Comparison of ENCODE assay signal across 12 cellular contexts in genomic region chr12:124539084-124540041, GRCh38. TPM values are rescaled to one million over a fixed set of nuclear protein-coding genes. Genes with fewer than 3 reads are reported as not detected.
DNase-seq lines count a peak whose midpoint lies in the region; ATAC-seq, FAIRE-seq and TF ChIP-seq lines count a peak whose summit lies in the region.
"Had no signal": no experiment of that assay in that cellular context is flagged by ENCODE, and none has a peak within 500 bp of the region (broad histone marks: within the 10 kb centered on the region; RNA-seq: fewer than 3 reads in every experiment).

No MANE protein-coding gene starts in this region.

- TF ChIP-seq EP300 in A549 (IDR thresholded peaks at IDR 0.05), result no peak

- H3K9me3 ChIP-seq in A549, result no peaks in the 10 kb centered on the region
- H3K9me3 ChIP-seq: thoracic aorta had no signal

- H3K36me3 Mint-ChIP-seq in HFFc6 (ENCODE audit: low read depth) (peaks cover 4% of the 10 kb centered on the region; the same call in 1 of the 2 replicates), neural crest cell (ENCODE audit: low read depth) (no peaks in the 10 kb centered on the region)

- TF ChIP-seq POLR2A in A549 (IDR thresholded peaks at IDR 0.05; ENCODE audit: low read length), result no peak

- peak overlapping the region; percentile 23; the same call in 1 of the 3 replicates for H3K4me2 ChIP-seq in A549

- WGBS in A549 (ENCODE audit: missing lambda C conversion rate), result 90% methylated on average over 30 of the region's 37 CpGs

- no peak for TF ChIP-seq CTCF in A549 (IDR thresholded peaks at IDR 0.05)
- no peak for TF ChIP-seq CTCF in HFFc6 (IDR thresholded peaks at IDR 0.05)
- TF ChIP-seq CTCF in coronary artery (IDR thresholded peaks at IDR 0.05), result no peak
- TF ChIP-seq CTCF in neural crest cell (conservative IDR thresholded peaks at IDR 0.05), result no peak

- DNase-seq in A549 (ENCODE audit: low read depth in 1 of 2, low spot score in 1 of 2) (no peak), HFFc6 (no peak), coronary artery (ENCODE audit: low spot score) (no peak), neural crest cell (ENCODE audit: low read depth, low spot score) (no peak), NCI-H1048 (lab: John Stamatoyannopoulos, UW) (no peak), mesenteric fat pad (ENCODE audit: low spot score) (no peak), NCI-H2171 (lab: John Stamatoyannopoulos, UW) (no peak)
- DNase-seq: NCI-H146; stimulated activated CD4-positive, alpha-beta T cell treated with anti-CD3 and anti-CD28 coated beads, Interleukin-1b, Interleukin-23, amount 100 ng/mL, for 48 hours had no signal

- H3K27ac Mint-ChIP-seq in HFFc6 (peak overlapping the region; percentile 44), neural crest cell (ENCODE audit: unreplicated experiment) (peak overlapping the region; percentile 87)

- H3K27ac ChIP-seq in A549 (peak overlapping the region in 1 of 2 experiments; percentile 61; a peak in 3 of 6 replicates), coronary artery (peak overlapping the region in 1 of 2 donors; percentile 56)
- H3K27ac ChIP-seq: thoracic aorta had no signal

- no peak for TF ChIP-seq RAD21 in A549 (conservative IDR thresholded peaks at IDR 0.05 in 1 of 2, IDR thresholded peaks at IDR 0.05 in 1 of 2)

- peaks cover 87% of the 10 kb centered on the region for H3K4me1 ChIP-seq in A549

- CTCF ChIA-PET in A549 (lab: Yijun Ruan, JAX), result interaction anchor here (0.6 to 1.4 kb wide), 4 partner anchors 20 to 232 kb away, joined by 3 to 6 read pairs (median 3); no protein-coding TSS in a partner anchor

- H3K4me1 Mint-ChIP-seq in HFFc6 (ENCODE audit: low read depth), result peaks cover 40% of the 10 kb centered on the region
- peaks cover 33% of the 10 kb centered on the region for H3K4me1 Mint-ChIP-seq in neural crest cell

- H3K27me3 Mint-ChIP-seq in HFFc6 (ENCODE audit: insufficient read depth) (peaks cover 2% of the 10 kb centered on the region; the same call in 1 of the 2 replicates), neural crest cell (ENCODE audit: low read depth) (no peaks in the 10 kb centered on the region)

- POLR2A ChIA-PET in A549 (lab: Yijun Ruan, JAX), result interaction anchor here (1.4 kb wide), 1 partner anchor 20 kb away, joined by 6 read pairs; no protein-coding TSS in a partner anchor

- H3K4me3 ChIP-seq in A549, result no peak overlapping the region
- H3K4me3 ChIP-seq in coronary artery, result peak overlapping the region; percentile 17

- H3K9me3 Mint-ChIP-seq in HFFc6, result no peaks in the 10 kb centered on the region
- no peaks in the 10 kb centered on the region for H3K9me3 Mint-ChIP-seq in neural crest cell

- H3K4me3 Mint-ChIP-seq in HFFc6, result no peak overlapping the region; the same call in 1 of the 2 replicates
- no peak overlapping the region for H3K4me3 Mint-ChIP-seq in neural crest cell

- FAIRE-seq in A549 (lab: Jason Lieb, UNC), result no peak
- FAIRE-seq: TTC549 had no signal

- ATAC-seq in A549 (no peak), GM21381 (IDR thresholded peaks at IDR 0.05; ENCODE audit: unreplicated experiment) (no peak)

TF ChIP-seq in A549, 52 proteins besides CTCF, POLR2A, EP300 and RAD21:
- TF ChIP-seq ZFP36 (IDR thresholded peaks at IDR 0.05; ENCODE audit: borderline replicate concordance, partially characterized antibody), result peak; percentile 85
- no peak for TF ChIP-seq NR3C1 (IDR thresholded peaks at IDR 0.05)
- no peak for TF ChIP-seq ZNF302 (CRISPR knock-in tag; IDR thresholded peaks at IDR 0.05)

RNA-seq across cellular contexts. Expression of gene NCOR2, which starts 28.0 kb away (rescaled TPM):
- polyA plus RNA-seq in A549 (2011; rRNA removed) (14.1 and 19.3 TPM in 2 replicates), A549 (2017; fragmentation: RNase III; extraction: RNeasy Plus Mini Kit Qiagen cat#74134 plus additional on column Dnase treatment) (151 to 170 TPM (median 160 TPM) in 3 replicates)
- 40.4 and 55.7 TPM in 2 replicates for polyA plus RNA-seq in A549 (2012; cell fraction: cytosol; rRNA removed)
- polyA plus RNA-seq in A549 (2012; cell fraction: nucleus; rRNA removed), result 206 and 232 TPM in 2 replicates
- 39.9 and 51.1 TPM in 2 replicates for polyA minus RNA-seq in A549 (2011; rRNA and poly(A)+ RNA removed)
- 100 to 1,000 TPM; 237 to 249 (median 240) TPM for total RNA-seq in HFFc6 (2021; fragmentation: NEBNext Ultra II Directional; extraction: Animal tissue kit (Norgen Biotek cat#: 25700))
- total RNA-seq in neural crest cell (143 and 144 TPM in 2 replicates), mesenteric fat pad (248 TPM)
